ENCODE assay signal across 9 cellular contexts in genomic region chr10:61899045-61899444, GRCh38. TPM values are rescaled to one million over a fixed set of nuclear protein-coding genes. Genes with fewer than 3 reads are reported as not detected.
DNase-seq lines count a peak whose midpoint lies in the region; ATAC-seq, FAIRE-seq and TF ChIP-seq lines count a peak whose summit lies in the region.
"Had no signal": no experiment of that assay in that cellular context is flagged by ENCODE, and none has a peak within 500 bp of the region (broad histone marks: within the 10 kb centered on the region; RNA-seq: fewer than 3 reads in every experiment).

No MANE protein-coding gene starts in this region.

- TF ChIP-seq POLR2A in stomach (IDR thresholded peaks at IDR 0.05): no peak

- H3K4me3 Mint-ChIP-seq in activated CD4-positive, alpha-beta T cell treated with anti-CD3 and anti-CD28 coated beads, Interleukin-2, amount 10 ng/mL, durations not matched to agents 24 days and 14 days: peak overlapping the region; percentile 92

- peak; percentile 70 for DNase-seq in activated CD4-positive, alpha-beta T cell treated with anti-CD3 and anti-CD28 coated beads, Interleukin-2, amount 10 ng/mL, durations not matched to agents 24 days and 14 days
- no peak for DNase-seq in activated CD4-positive, alpha-beta T cell treated with anti-CD3 and anti-CD28 coated beads, Interleukin-2, amount 50 U/mL, for 4 hours
- DNase-seq in RWPE2 (ENCODE audit: low spot score) (no peak), fibroblast of lung (ENCODE audit: low read depth in 2 of 2) (peak; percentile 61 to 78), stomach (no peak), pancreas (no peak), NCI-H1092 (lab: John Stamatoyannopoulos, UW) (no peak)
- DNase-seq: stimulated activated CD4-positive, alpha-beta T cell treated with anti-CD3 and anti-CD28 coated beads, Interleukin-15, amount 100 ng/mL, for 24 hours had no signal

- no peaks in the 10 kb centered on the region for H4K20me1 ChIP-seq in fibroblast of lung (ENCODE audit: control insufficient read depth, extremely low read depth, insufficient read depth, low read length)

- no peaks in the 10 kb centered on the region for H3K9me3 Mint-ChIP-seq in activated CD4-positive, alpha-beta T cell treated with anti-CD3 and anti-CD28 coated beads, Interleukin-2, amount 10 ng/mL, durations not matched to agents 24 days and 14 days

- H3K4me1 ChIP-seq in RWPE2 (ENCODE audit: insufficient read depth, poor library complexity, severe bottlenecking): peaks cover 22% of the 10 kb centered on the region
- H3K4me1 ChIP-seq in fibroblast of lung (ENCODE audit: control insufficient read depth, extremely low read depth, insufficient read depth, low read length): peaks cover 12% of the 10 kb centered on the region
- peaks cover 22 to 40% (median 37%) of the 10 kb centered on the region in 4 donors for H3K4me1 ChIP-seq in stomach
- peaks cover 7 to 15% (median 12%) of the 10 kb centered on the region in 3 donors for H3K4me1 ChIP-seq in pancreas

- WGBS in stomach, 5 donors: 32 to 42% (median 37%) methylated on average over 5 of the region's 5 CpGs
- 73 to 84% methylated on average over 5 of the region's 5 CpGs for WGBS in pancreas, 2 donors

- no peaks in the 10 kb centered on the region for H3K9me3 ChIP-seq in RWPE2 (ENCODE audit: severe bottlenecking)
- no peaks in the 10 kb centered on the region for H3K9me3 ChIP-seq in fibroblast of lung (ENCODE audit: control insufficient read depth, insufficient read depth, low read depth, low read length)
- H3K9me3 ChIP-seq in stomach: no peaks in the 10 kb centered on the region
- no peaks in the 10 kb centered on the region for H3K9me3 ChIP-seq in pancreas

- intact Hi-C loops in activated CD4-positive, alpha-beta T cell treated with anti-CD3 and anti-CD28 coated beads, Interleukin-2, amount 10 ng/mL, durations not matched to agents 24 days and 14 days (cut with micrococcal nuclease): loop anchor here (5.0 kb wide), 1 partner anchor 368 kb away; the partner anchor contains the start of gene RTKN2
- intact Hi-C loops in stomach (cut with DNase I; ENCODE audit: low total_unique reads): no loop called here
- intact Hi-C loops in pancreas (cut with DNase I): loop anchor here in 1 of 3 donors (10.0 kb wide), 1 partner anchor 356 kb away; no protein-coding TSS in a partner anchor

- H3K36me3 Mint-ChIP-seq in activated CD4-positive, alpha-beta T cell treated with anti-CD3 and anti-CD28 coated beads, Interleukin-2, amount 10 ng/mL, durations not matched to agents 24 days and 14 days (ENCODE audit: low read depth): peaks cover 9% of the 10 kb centered on the region

- FAIRE-seq in pancreas (lab: Jason Lieb, UNC): no peak

- no peaks in the 10 kb centered on the region for H3K27me3 Mint-ChIP-seq in activated CD4-positive, alpha-beta T cell treated with anti-CD3 and anti-CD28 coated beads, Interleukin-2, amount 10 ng/mL, durations not matched to agents 24 days and 14 days

- H3K9ac ChIP-seq in fibroblast of lung (ENCODE audit: insufficient read depth, low read length): no peak overlapping the region

- no peak overlapping the region for H2AFZ ChIP-seq in fibroblast of lung (ENCODE audit: low read length)

- H3K4me1 Mint-ChIP-seq in activated CD4-positive, alpha-beta T cell treated with anti-CD3 and anti-CD28 coated beads, Interleukin-2, amount 10 ng/mL, durations not matched to agents 24 days and 14 days: peaks cover 38% of the 10 kb centered on the region

- H3K27ac ChIP-seq in RWPE2 (ENCODE audit: poor library complexity, severe bottlenecking): peak overlapping the region; percentile 96
- peak overlapping the region; percentile 86 for H3K27ac ChIP-seq in fibroblast of lung (ENCODE audit: insufficient read depth, low read length)
- H3K27ac ChIP-seq in stomach: peak overlapping the region in 4 of 5 donors; percentile 94 to 99 (median 98)
- peak overlapping the region in 1 of 4 donors; percentile 72 for H3K27ac ChIP-seq in pancreas

- H3K27me3 ChIP-seq in RWPE2 (ENCODE audit: insufficient read depth, poor library complexity, severe bottlenecking): no peaks in the 10 kb centered on the region
- no peaks in the 10 kb centered on the region for H3K27me3 ChIP-seq in fibroblast of lung (ENCODE audit: control insufficient read depth, insufficient read depth, low read length)
- no peaks in the 10 kb centered on the region for H3K27me3 ChIP-seq in stomach
- no peaks in the 10 kb centered on the region for H3K27me3 ChIP-seq in pancreas

- ATAC-seq in RWPE2 (ENCODE audit: low read depth): peak; percentile 50
- no peak for ATAC-seq in pancreas
- no peak for ATAC-seq in HG03378 (IDR thresholded peaks at IDR 0.05; ENCODE audit: unreplicated experiment)

- no peak for TF ChIP-seq CTCF in RWPE2 (IDR thresholded peaks at IDR 0.05; ENCODE audit: poor library complexity, severe bottlenecking)
- no peak for TF ChIP-seq CTCF in fibroblast of lung (conservative IDR thresholded peaks at IDR 0.05 in 1 of 2, IDR thresholded peaks at IDR 0.05 in 1 of 2; ENCODE audit: low read depth in 1 of 2, low read length in 2 of 2)
- no peak for TF ChIP-seq CTCF in stomach (IDR thresholded peaks at IDR 0.05)
- no peak for TF ChIP-seq CTCF in pancreas (IDR thresholded peaks at IDR 0.05)

- no peak for TF ChIP-seq EP300 in stomach (IDR thresholded peaks at IDR 0.05)

- H3K4me3 ChIP-seq in RWPE2 (ENCODE audit: severe bottlenecking): no peak overlapping the region
- H3K4me3 ChIP-seq in fibroblast of lung (replicated peaks in 1 of 4; ENCODE audit: control extremely low read depth in 1 of 4, insufficient read depth in 1 of 4, low read depth in 3 of 4, low read length in 4 of 4): peak overlapping the region in 2 of 4 experiments; percentile 57 to 99
- H3K4me3 ChIP-seq in stomach: no peak overlapping the region
- peak overlapping the region in 1 of 4 donors; percentile 77 for H3K4me3 ChIP-seq in pancreas

- H3K36me3 ChIP-seq in RWPE2 (ENCODE audit: low read depth): no peaks in the 10 kb centered on the region
- no peaks in the 10 kb centered on the region for H3K36me3 ChIP-seq in fibroblast of lung (ENCODE audit: control insufficient read depth, insufficient read depth, low read length)
- no peaks in the 10 kb centered on the region for H3K36me3 ChIP-seq in stomach
- no peaks in the 10 kb centered on the region for H3K36me3 ChIP-seq in pancreas

- H3K4me2 ChIP-seq in fibroblast of lung (ENCODE audit: extremely low read depth, insufficient read depth, low read length): peak overlapping the region; percentile 79

- H3K27ac Mint-ChIP-seq in activated CD4-positive, alpha-beta T cell treated with anti-CD3 and anti-CD28 coated beads, Interleukin-2, amount 10 ng/mL, durations not matched to agents 24 days and 14 days: peak overlapping the region; percentile 97

- H3K79me2 ChIP-seq in fibroblast of lung (ENCODE audit: control insufficient read depth, insufficient read depth, low read length): peaks cover 24% of the 10 kb centered on the region

RNA-seq across cellular contexts. Expression of gene ARID5B, which starts 2.5 kb away (rescaled TPM):
- 56.9 and 58.2 TPM in 2 replicates for total RNA-seq in activated CD4-positive, alpha-beta T cell treated with anti-CD3 and anti-CD28 coated beads, Interleukin-2, amount 10 ng/mL, durations not matched to agents 24 days and 14 days
- total RNA-seq in fibroblast of lung (120 and 145 TPM in 2 replicates), stomach (10 to 100 TPM in 4 of 5 donors, 1 to 10 TPM in 1; 8.7 to 64.2 (median 21.9) TPM), pancreas (10 to 100 TPM in 2 of 6 donors, 1 to 10 TPM in 4; 2.6 to 13.0 (median 6.8) TPM)
- polyA plus RNA-seq in fibroblast of lung (111 and 118 TPM in 2 replicates), stomach (1 to 10 TPM; 5.4 to 8.2 (median 5.9) TPM), pancreas (1 to 10 TPM; 2.6 to 3.9 TPM)
- 96.1 and 127 TPM in 2 replicates for polyA plus RNA-seq in fibroblast of lung (2012)
- polyA minus RNA-seq in fibroblast of lung (ENCODE audit: low replicate concordance): 183 and 197 TPM in 2 replicates

Comparison
In these comparisons a context has a peak if more than half of its experiments do, and no peak if none do; other contexts are left out.
1. DNase-seq: peak in activated CD4-positive, alpha-beta T cell treated with anti-CD3 and anti-CD28 coated beads, Interleukin-2, amount 10 ng/mL, durations not matched to agents 24 days and 14 days (single experiment) and fibroblast of lung (2 of 2); none in activated CD4-positive, alpha-beta T cell treated with anti-CD3 and anti-CD28 coated beads, Interleukin-2, amount 50 U/mL, for 4 hours (0 of 2), RWPE2 (single experiment), stomach (single experiment), pancreas (0 of 6) and NCI-H1092 (single experiment).